ENCODE assay signal across 8 cellular contexts in the genomic region with DNA sequence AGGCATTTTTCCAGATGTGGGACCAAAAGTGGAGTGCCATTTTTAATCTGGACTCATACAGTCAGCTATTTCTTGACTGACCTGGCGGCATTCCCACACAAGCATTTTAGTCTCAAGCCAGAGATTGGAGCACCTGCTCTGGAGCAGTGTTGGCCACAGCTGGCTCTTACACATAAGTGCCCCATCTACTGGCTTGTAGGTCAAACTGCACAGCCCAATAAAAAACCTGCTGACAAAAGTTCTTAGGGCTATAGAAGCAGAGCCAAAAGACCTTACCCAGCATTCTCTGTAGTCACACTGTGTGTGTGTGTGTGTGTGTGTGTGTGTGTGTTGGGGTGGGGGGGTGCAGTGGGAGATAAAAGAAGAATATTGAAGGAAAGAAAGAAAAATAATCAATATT. TPM values are rescaled to one million over a fixed set of nuclear protein-coding genes. Genes with fewer than 3 reads are reported as not detected.
A peak's percentile ranks its signal among the peaks of the same experiment; 100 is the strongest.
DNase-seq lines count a peak whose midpoint lies in the region; ATAC-seq and TF ChIP-seq lines count a peak whose summit lies in the region.

No MANE protein-coding gene starts in this region.

- intact Hi-C loops in Calu3 (cut with micrococcal nuclease; ENCODE audit: unreplicated experiment) = no loop called here
- intact Hi-C loops in CD4-positive, alpha-beta T cell (cut with DNase I, micrococcal nuclease) = no loop called here

- ATAC-seq in GM19025 (IDR thresholded peaks at IDR 0.05; ENCODE audit: low read depth, unreplicated experiment) (peak; percentile 86), HG03139 (IDR thresholded peaks at IDR 0.05; ENCODE audit: unreplicated experiment) (peak; percentile 79), foreskin keratinocyte (peak; percentile 89)
- no peak for ATAC-seq in CD4-positive, alpha-beta T cell (ENCODE audit: poor library complexity)

- H3K36me3 ChIP-seq in SJCRH30 = no peaks in the 10 kb centered on the region

- H3K27ac ChIP-seq in SJCRH30 = no peak overlapping the region
- H3K27ac ChIP-seq in foreskin keratinocyte = no peak overlapping the region
- no peak overlapping the region for H3K27ac ChIP-seq in CD4-positive, alpha-beta T cell (ENCODE audit: low read depth, low read length)

- POLR2A ChIA-PET in CD4-positive, alpha-beta T cell (lab: Charles Lee) = no interaction called here

- peaks cover 35% of the 10 kb centered on the region for H3K27me3 Mint-ChIP-seq in Calu3 (ENCODE audit: unreplicated experiment)
- H3K27me3 Mint-ChIP-seq in CD4-positive, alpha-beta T cell = peaks cover 59% of the 10 kb centered on the region

- CTCF ChIA-PET in Calu3 (lab: Charles Lee) = interaction anchor here (0.6 to 0.9 kb wide), 7 partner anchors 10 to 1562 kb away, joined by 3 to 6 read pairs (median 3); no protein-coding TSS in a partner anchor
- CTCF ChIA-PET in CD4-positive, alpha-beta T cell (lab: Charles Lee) = no interaction called here

- H3K27ac Mint-ChIP-seq in Calu3 (ENCODE audit: unreplicated experiment) = no peak overlapping the region
- H3K27ac Mint-ChIP-seq in CD4-positive, alpha-beta T cell = no peak overlapping the region

- no peaks in the 10 kb centered on the region; the same call in 1 of the 2 replicates for H3K27me3 ChIP-seq in SJCRH30
- H3K27me3 ChIP-seq in foreskin keratinocyte = peaks cover 17% of the 10 kb centered on the region
- peaks cover 18% of the 10 kb centered on the region for H3K27me3 ChIP-seq in CD4-positive, alpha-beta T cell (ENCODE audit: control insufficient read depth, insufficient read depth, low read length)

- no peak overlapping the region for H3K4me3 Mint-ChIP-seq in Calu3 (ENCODE audit: low read depth, unreplicated experiment)
- no peak overlapping the region for H3K4me3 Mint-ChIP-seq in CD4-positive, alpha-beta T cell

- H3K4me3 ChIP-seq in SJCRH30 = no peak overlapping the region

- H3K9me3 ChIP-seq in SJCRH30 (replicated peaks) = no peaks in the 10 kb centered on the region
- H3K9me3 ChIP-seq in CD4-positive, alpha-beta T cell (ENCODE audit: control insufficient read depth, low read length) = peaks cover 8% of the 10 kb centered on the region

- DNase-seq in Calu3 (peak; percentile 32), SJCRH30 (peak; percentile 39 to 66), foreskin keratinocyte (peak in 1 of 2 donors; percentile 30), UCSD-AML1 (lab: John Stamatoyannopoulos, UW; ENCODE audit: unreplicated experiment) (no peak), GF-D8 (lab: John Stamatoyannopoulos, UW) (no peak)
- no peak for DNase-seq in CD4-positive, alpha-beta T cell

- H3K9me3 Mint-ChIP-seq in Calu3 (ENCODE audit: low read depth, unreplicated experiment) = peaks cover 5% of the 10 kb centered on the region
- H3K9me3 Mint-ChIP-seq in CD4-positive, alpha-beta T cell = peaks cover 14% of the 10 kb centered on the region

- TF ChIP-seq CTCF in Calu3 (IDR thresholded peaks at IDR 0.05; ENCODE audit: unreplicated experiment) (peak; percentile 38), foreskin keratinocyte (conservative IDR thresholded peaks at IDR 0.05) (peak; percentile 62)
- TF ChIP-seq CTCF in CD4-positive, alpha-beta T cell (IDR thresholded peaks at IDR 0.05) = no peak

- no peaks in the 10 kb centered on the region for H3K4me1 Mint-ChIP-seq in Calu3 (ENCODE audit: low read depth, unreplicated experiment)
- H3K4me1 Mint-ChIP-seq in CD4-positive, alpha-beta T cell (ENCODE audit: low read depth) = no peaks in the 10 kb centered on the region

- no peaks in the 10 kb centered on the region for H3K4me1 ChIP-seq in SJCRH30
- H3K4me1 ChIP-seq in foreskin keratinocyte = no peaks in the 10 kb centered on the region

- no TSS peak for BruUV-seq in Calu3 (replicated peaks; lab: Mats Ljungman, UMichigan)

- H3K36me3 Mint-ChIP-seq in Calu3 (ENCODE audit: insufficient read depth, unreplicated experiment) = no peaks in the 10 kb centered on the region
- no peaks in the 10 kb centered on the region for H3K36me3 Mint-ChIP-seq in CD4-positive, alpha-beta T cell (ENCODE audit: low read depth)

RNA-seq across cellular contexts. Expression of gene SENP6, which starts 38.6 kb away (rescaled TPM):
- 76.2 and 93.6 TPM in 2 replicates for total RNA-seq in Calu3 (2022)
- total RNA-seq in SJCRH30 (2014; rRNA removed; shearing (Covaris generic)) = 65.8 and 78.1 TPM in 2 replicates
- total RNA-seq in foreskin keratinocyte = 48.6 and 51.1 TPM in 2 replicates
- 14.2 and 16.8 TPM in 2 replicates for polyA plus RNA-seq in foreskin keratinocyte
- total RNA-seq in CD4-positive, alpha-beta T cell = 10 to 100 TPM; 82.0 to 94.8 TPM

Comparison
In these comparisons a context has a peak if more than half of its experiments do, and no peak if none do; other contexts are left out.
1. DNase-seq: peak in Calu3 (single experiment) and SJCRH30 (2 of 2); none in CD4-positive, alpha-beta T cell (0 of 10), UCSD-AML1 (single experiment) and GF-D8 (single experiment).